11 cellular contexts compared by ENCODE assay signal in genomic region chr9:122016789-122017188, GRCh38.
DNase-seq lines count a peak whose midpoint lies in the region; TF ChIP-seq lines count a peak whose summit lies in the region.
"Had no signal": no experiment of that assay in that cellular context is flagged by ENCODE, and none has a peak within 500 bp of the region (broad histone marks: within the 10 kb centered on the region; RNA-seq: fewer than 3 reads in every experiment).

No MANE protein-coding gene starts in this region.

- H3K4me3 ChIP-seq in DOHH2 (ENCODE audit: low read length): no peak overlapping the region
- no peak overlapping the region for H3K4me3 ChIP-seq in esophagus muscularis mucosa

- no peak overlapping the region for H3K4me2 ChIP-seq in DOHH2 (ENCODE audit: low read length)

- H3K36me3 ChIP-seq in DOHH2 (ENCODE audit: control insufficient read depth, low read length) (no peaks in the 10 kb centered on the region), esophagus muscularis mucosa (no peaks in the 10 kb centered on the region)

- H3F3A ChIP-seq in DOHH2 (ENCODE audit: control insufficient read depth, insufficient read depth): no peaks in the 10 kb centered on the region

- 45% methylated on average over 6 of the region's 6 CpGs for WGBS in esophagus muscularis mucosa

- peak; percentile 12 for DNase-seq in NCI-H446 treated with DMSO at 0.1 percent for 48 hours (lab: John Stamatoyannopoulos, UW)
- no peak for DNase-seq in esophagus muscularis mucosa (ENCODE audit: extremely low spot score)
- DNase-seq in posterior cingulate gyrus: peak in 7 of 10 donors; percentile 38 to 91 (median 52)
- DNase-seq in activated T-cell treated with anti-CD3 and anti-CD28 coated beads, Interleukin-2, amount 50 U/mL, for 24 hours: no peak
- no peak for DNase-seq in globus pallidus (ENCODE audit: low spot score)
- DNase-seq in central memory CD4-positive, alpha-beta T cell: no peak
- no peak for DNase-seq in activated CD8-positive, alpha-beta memory T cell treated with anti-CD3 and anti-CD28 coated beads for 24 hours
- DNase-seq: GF-D8, small intestine had no signal

- intact Hi-C loops in esophagus muscularis mucosa (cut with DNase I): no loop called here
- intact Hi-C loops in posterior cingulate gyrus (cut with DNase I): loop anchor here (10.0 kb wide), 1 partner anchor 68 kb away; no protein-coding TSS in a partner anchor

- H3K9me3 Mint-ChIP-seq in activated T-cell treated with anti-CD3 and anti-CD28 coated beads, Interleukin-2, amount 50 U/mL, for 24 hours: no peaks in the 10 kb centered on the region
- H3K9me3 Mint-ChIP-seq: stimulated activated naive CD8-positive, alpha-beta T cell treated with anti-CD3 and anti-CD28 coated beads, Interleukin-15, Interleukin-2, amounts not matched to agents 100 ng/mL and 50 ng/mL, for 24 hours had no signal

- TF ChIP-seq CTCF in DOHH2 (IDR thresholded peaks at IDR 0.05; ENCODE audit: low read depth, low read length, poor library complexity, severe bottlenecking) (peak; percentile 44), esophagus muscularis mucosa (IDR thresholded peaks at IDR 0.05) (peak in 2 of 3 experiments; percentile 16 to 28)

- no peak for TF ChIP-seq EP300 in esophagus muscularis mucosa (IDR thresholded peaks at IDR 0.05)

- no peaks in the 10 kb centered on the region for H3K27me3 Mint-ChIP-seq in activated T-cell treated with anti-CD3 and anti-CD28 coated beads, Interleukin-2, amount 50 U/mL, for 24 hours
- H3K27me3 Mint-ChIP-seq: stimulated activated naive CD8-positive, alpha-beta T cell treated with anti-CD3 and anti-CD28 coated beads, Interleukin-15, Interleukin-2, amounts not matched to agents 100 ng/mL and 50 ng/mL, for 24 hours had no signal

- no peak overlapping the region for H3K4me3 Mint-ChIP-seq in activated T-cell treated with anti-CD3 and anti-CD28 coated beads, Interleukin-2, amount 50 U/mL, for 24 hours
- H3K4me3 Mint-ChIP-seq: stimulated activated naive CD8-positive, alpha-beta T cell treated with anti-CD3 and anti-CD28 coated beads, Interleukin-15, Interleukin-2, amounts not matched to agents 100 ng/mL and 50 ng/mL, for 24 hours had no signal

- H3K4me1 ChIP-seq in DOHH2 (ENCODE audit: control insufficient read depth, low read length) (peaks cover 4% of the 10 kb centered on the region), esophagus muscularis mucosa (peaks cover 12 to 40% (median 34%) of the 10 kb centered on the region in 4 donors)

- no peaks in the 10 kb centered on the region for H3K27me3 ChIP-seq in DOHH2 (ENCODE audit: control insufficient read depth, low read length)
- H3K27me3 ChIP-seq in esophagus muscularis mucosa: no peaks in the 10 kb centered on the region

- H3K27ac Mint-ChIP-seq in activated T-cell treated with anti-CD3 and anti-CD28 coated beads, Interleukin-2, amount 50 U/mL, for 24 hours: no peak overlapping the region
- H3K27ac Mint-ChIP-seq: stimulated activated naive CD8-positive, alpha-beta T cell treated with anti-CD3 and anti-CD28 coated beads, Interleukin-15, Interleukin-2, amounts not matched to agents 100 ng/mL and 50 ng/mL, for 24 hours had no signal

- H3K9me3 ChIP-seq in DOHH2 (ENCODE audit: control insufficient read depth, insufficient read depth, low read length): no peaks in the 10 kb centered on the region
- H3K9me3 ChIP-seq in esophagus muscularis mucosa: no peaks in the 10 kb centered on the region

- no peaks in the 10 kb centered on the region for H3K36me3 Mint-ChIP-seq in activated T-cell treated with anti-CD3 and anti-CD28 coated beads, Interleukin-2, amount 50 U/mL, for 24 hours (ENCODE audit: low read depth)

- H3K79me2 ChIP-seq in DOHH2 (ENCODE audit: control insufficient read depth, low read length): no peaks in the 10 kb centered on the region

- no peaks in the 10 kb centered on the region for H3K9me2 ChIP-seq in DOHH2 (replicated peaks; ENCODE audit: control insufficient read depth, low read length)

- TF ChIP-seq POLR2A in esophagus muscularis mucosa (IDR thresholded peaks at IDR 0.05; ENCODE audit: low read depth): no peak

- H3K27ac ChIP-seq in DOHH2 (ENCODE audit: low read depth, low read length) (no peak overlapping the region), esophagus muscularis mucosa (replicated peaks in 1 of 4) (no peak overlapping the region)

- H3K4me1 Mint-ChIP-seq in activated T-cell treated with anti-CD3 and anti-CD28 coated beads, Interleukin-2, amount 50 U/mL, for 24 hours (ENCODE audit: low read depth): no peaks in the 10 kb centered on the region

- H4K20me1 ChIP-seq in DOHH2 (ENCODE audit: control insufficient read depth, insufficient read depth, low read depth, low read length): no peaks in the 10 kb centered on the region

Comparison
In these comparisons a context has a peak if more than half of its experiments do, and no peak if none do; other contexts are left out.
1. DNase-seq: peak in NCI-H446 treated with DMSO at 0.1 percent for 48 hours (single experiment) and posterior cingulate gyrus (7 of 10); none in esophagus muscularis mucosa (single experiment), activated T-cell treated with anti-CD3 and anti-CD28 coated beads, Interleukin-2, amount 50 U/mL, for 24 hours (single experiment), globus pallidus (single experiment), central memory CD4-positive, alpha-beta T cell (single experiment) and activated CD8-positive, alpha-beta memory T cell treated with anti-CD3 and anti-CD28 coated beads for 24 hours (single experiment).